ENCODE assay signal across 35 cellular contexts in the genomic region with DNA sequence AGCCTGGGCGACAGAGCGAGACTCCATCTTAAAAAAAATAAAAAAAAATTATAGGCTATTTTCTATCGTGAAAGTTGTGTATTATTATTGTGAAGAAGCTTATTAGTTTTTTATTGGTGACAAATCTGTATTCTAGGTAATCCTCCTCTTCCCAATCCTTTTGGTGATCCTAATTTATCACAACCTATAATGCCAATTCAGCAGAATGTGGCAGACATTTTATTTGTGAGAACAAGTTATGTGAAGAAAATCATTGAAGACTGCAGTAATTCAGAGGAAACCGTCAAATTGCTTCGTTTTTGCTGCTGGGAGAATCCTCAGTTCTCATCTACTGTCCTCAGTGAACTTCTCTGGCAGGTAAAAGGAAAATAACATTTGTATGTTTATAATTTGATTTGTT.
"Had no signal": no experiment of that assay in that cellular context is flagged by ENCODE, and none has a peak within 500 bp of the region (broad histone marks: within the 10 kb centered on the region; RNA-seq: fewer than 3 reads in every experiment).

No MANE protein-coding gene starts in this region.

- ATAC-seq: activated CD8-positive, alpha-beta T cell treated with anti-CD3 and anti-CD28 coated beads for 36 hours; body of pancreas had no signal

- H3K27me3 Mint-ChIP-seq: activated B cell treated with CpG ODN at 0.5 μM for 24 hours; activated CD4-positive, alpha-beta memory T cell treated with anti-CD3 and anti-CD28 coated beads for 36 hours; activated CD4-positive, alpha-beta T cell treated with anti-CD3 and anti-CD28 coated beads, Interleukin-2, amount 10 ng/mL, durations not matched to agents 24 days and 14 days; activated CD8-positive, alpha-beta T cell treated with anti-CD3 and anti-CD28 coated beads for 36 hours; activated naive CD4-positive, alpha-beta T cell treated with anti-CD3 and anti-CD28 coated beads, Interleukin-2, amount 10 ng/mL, durations not matched to agents 7 days and 5 days; activated naive CD4-positive, alpha-beta T cell treated with anti-CD3 and anti-CD28 coated beads, Interleukin-2, amount 50 U/mL, for 24 hours; activated naive CD8-positive, alpha-beta T cell; activated T-cell treated with anti-CD3 and anti-CD28 coated beads, Interleukin-2, amount 50 U/mL, for 24 hours; central memory CD8-positive, alpha-beta T cell had no signal

- H3K9me3 ChIP-seq: ascending aorta, body of pancreas had no signal

- H3K4me1 ChIP-seq: ascending aorta, body of pancreas had no signal

- H3K4me3 Mint-ChIP-seq: activated B cell treated with CpG ODN at 0.5 μM for 24 hours; activated CD4-positive, alpha-beta memory T cell treated with anti-CD3 and anti-CD28 coated beads for 36 hours; activated CD4-positive, alpha-beta T cell treated with anti-CD3 and anti-CD28 coated beads, Interleukin-2, amount 10 ng/mL, durations not matched to agents 24 days and 14 days; activated CD8-positive, alpha-beta T cell treated with anti-CD3 and anti-CD28 coated beads for 36 hours; activated naive CD4-positive, alpha-beta T cell treated with anti-CD3 and anti-CD28 coated beads, Interleukin-2, amount 10 ng/mL, durations not matched to agents 7 days and 5 days; activated naive CD4-positive, alpha-beta T cell treated with anti-CD3 and anti-CD28 coated beads, Interleukin-2, amount 50 U/mL, for 24 hours; activated naive CD8-positive, alpha-beta T cell; activated T-cell treated with anti-CD3 and anti-CD28 coated beads, Interleukin-2, amount 50 U/mL, for 24 hours; central memory CD8-positive, alpha-beta T cell; T-helper 1 cell treated with Interleukin-12 subunit alpha and Interleukin-12 subunit beta and Interleukin-4 antibody, amounts not matched to agents 30 μg/mL and 1 μg/mL, for 36 hours; T-helper 2 cell treated with Interferon-gamma antibody and Interleukin-4, amounts not matched to agents 5 μg/mL and 100 μg/mL, for 36 hours had no signal

- H3K27me3 ChIP-seq: ascending aorta, body of pancreas, brain microvascular endothelial cell, cardiac muscle cell had no signal

- H3K9me3 Mint-ChIP-seq: activated B cell treated with CpG ODN at 0.5 μM for 24 hours; activated CD4-positive, alpha-beta memory T cell treated with anti-CD3 and anti-CD28 coated beads for 36 hours; activated CD8-positive, alpha-beta T cell treated with anti-CD3 and anti-CD28 coated beads for 36 hours; activated naive CD4-positive, alpha-beta T cell treated with anti-CD3 and anti-CD28 coated beads, Interleukin-2, amount 10 ng/mL, durations not matched to agents 7 days and 5 days; activated naive CD4-positive, alpha-beta T cell treated with anti-CD3 and anti-CD28 coated beads, Interleukin-2, amount 50 U/mL, for 24 hours; activated T-cell treated with anti-CD3 and anti-CD28 coated beads, Interleukin-2, amount 50 U/mL, for 24 hours; activated T-helper 2 cell treated with anti-CD3 and anti-CD28 coated beads, Interferon-gamma antibody, Interleukin-2, Interleukin-4, amounts not matched to agents 10 μg/mL and 5 μg/mL and 100 μg/mL, durations not matched to agents 14 hours and 24 hours and 36 hours; central memory CD8-positive, alpha-beta T cell; T-helper 1 cell treated with Interleukin-12 subunit alpha and Interleukin-12 subunit beta and Interleukin-4 antibody, amounts not matched to agents 30 μg/mL and 1 μg/mL, for 36 hours; T-helper 2 cell treated with Interferon-gamma antibody and Interleukin-4, amounts not matched to agents 5 μg/mL and 100 μg/mL, for 36 hours had no signal

- H3K4me3 ChIP-seq: ascending aorta, body of pancreas, cardiac muscle cell had no signal

- DNase-seq: activated B cell treated with CpG ODN at 0.5 μM for 24 hours; activated CD4-positive, alpha-beta memory T cell treated with anti-CD3 and anti-CD28 coated beads for 36 hours; activated CD4-positive, alpha-beta T cell treated with anti-CD3 and anti-CD28 coated beads for 4 hours; activated CD4-positive, alpha-beta T cell treated with anti-CD3 and anti-CD28 coated beads, Interleukin-2, amount 10 ng/mL, durations not matched to agents 24 days and 14 days; activated CD4-positive, alpha-beta T cell treated with anti-CD3 and anti-CD28 coated beads, Interleukin-2, amount 50 U/mL, for 1 hour; activated CD4-positive, alpha-beta T cell treated with anti-CD3 and anti-CD28 coated beads, Interleukin-2, amount 50 U/mL, for 4 hours; activated CD4-positive, CD25-positive, alpha-beta regulatory T cell treated with anti-CD3 and anti-CD28 coated beads, Interleukin-2, amount 50 U/mL, for 72 hours; activated CD8-positive, alpha-beta memory T cell treated with anti-CD3 and anti-CD28 coated beads, Interleukin-2, amount 50 U/mL, for 48 hours; activated CD8-positive, alpha-beta T cell treated with anti-CD3 and anti-CD28 coated beads for 36 hours; activated effector memory CD4-positive, alpha-beta T cell treated with Interleukin-2 at 50 U/mL for 16 hours; activated gamma-delta T cell; activated naive CD4-positive, alpha-beta T cell treated with anti-CD3 and anti-CD28 coated beads, Interleukin-2, amount 10 ng/mL, durations not matched to agents 7 days and 5 days; activated naive CD4-positive, alpha-beta T cell treated with Interleukin-2 at 50 U/mL for 16 hours; activated T-cell treated with anti-CD3 and anti-CD28 coated beads, Interleukin-2, amount 50 U/mL, for 24 hours; activated T-cell treated with anti-CD3 and anti-CD28 coated beads, Interleukin-2, amount 50 U/mL, for 48 hours; amygdala; anterior cingulate cortex; body of pancreas; brain microvascular endothelial cell; caudate nucleus; cerebellar nuclear complex; T-helper 1 cell; T-helper 2 cell; T-helper 9 cell had no signal

- H3K4me1 Mint-ChIP-seq: activated B cell treated with CpG ODN at 0.5 μM for 24 hours; activated CD4-positive, alpha-beta T cell treated with anti-CD3 and anti-CD28 coated beads, Interleukin-2, amount 10 ng/mL, durations not matched to agents 24 days and 14 days; activated naive CD4-positive, alpha-beta T cell treated with anti-CD3 and anti-CD28 coated beads, Interleukin-2, amount 10 ng/mL, durations not matched to agents 7 days and 5 days; activated naive CD4-positive, alpha-beta T cell treated with anti-CD3 and anti-CD28 coated beads, Interleukin-2, amount 50 U/mL, for 24 hours had no signal

- H3K27ac Mint-ChIP-seq: activated B cell treated with CpG ODN at 0.5 μM for 24 hours; activated CD4-positive, alpha-beta memory T cell treated with anti-CD3 and anti-CD28 coated beads for 36 hours; activated CD4-positive, alpha-beta T cell treated with anti-CD3 and anti-CD28 coated beads, Interleukin-2, amount 10 ng/mL, durations not matched to agents 24 days and 14 days; activated CD8-positive, alpha-beta T cell treated with anti-CD3 and anti-CD28 coated beads for 36 hours; activated naive CD4-positive, alpha-beta T cell treated with anti-CD3 and anti-CD28 coated beads, Interleukin-2, amount 10 ng/mL, durations not matched to agents 7 days and 5 days; activated naive CD4-positive, alpha-beta T cell treated with anti-CD3 and anti-CD28 coated beads, Interleukin-2, amount 50 U/mL, for 24 hours; activated naive CD8-positive, alpha-beta T cell; activated T-cell treated with anti-CD3 and anti-CD28 coated beads, Interleukin-2, amount 50 U/mL, for 24 hours; activated T-helper 2 cell treated with anti-CD3 and anti-CD28 coated beads, Interferon-gamma antibody, Interleukin-2, Interleukin-4, amounts not matched to agents 10 μg/mL and 5 μg/mL and 100 μg/mL, durations not matched to agents 14 hours and 24 hours and 36 hours; T-helper 1 cell treated with Interleukin-12 subunit alpha and Interleukin-12 subunit beta and Interleukin-4 antibody, amounts not matched to agents 30 μg/mL and 1 μg/mL, for 36 hours; T-helper 2 cell treated with Interferon-gamma antibody and Interleukin-4, amounts not matched to agents 5 μg/mL and 100 μg/mL, for 36 hours had no signal

- H3K27ac ChIP-seq: ascending aorta, body of pancreas, brain microvascular endothelial cell, cardiac muscle cell, VCaP had no signal

- FAIRE-seq: bronchial epithelial cell, TTC549 had no signal
